8 cellular contexts compared by ENCODE assay signal in the genomic region with DNA sequence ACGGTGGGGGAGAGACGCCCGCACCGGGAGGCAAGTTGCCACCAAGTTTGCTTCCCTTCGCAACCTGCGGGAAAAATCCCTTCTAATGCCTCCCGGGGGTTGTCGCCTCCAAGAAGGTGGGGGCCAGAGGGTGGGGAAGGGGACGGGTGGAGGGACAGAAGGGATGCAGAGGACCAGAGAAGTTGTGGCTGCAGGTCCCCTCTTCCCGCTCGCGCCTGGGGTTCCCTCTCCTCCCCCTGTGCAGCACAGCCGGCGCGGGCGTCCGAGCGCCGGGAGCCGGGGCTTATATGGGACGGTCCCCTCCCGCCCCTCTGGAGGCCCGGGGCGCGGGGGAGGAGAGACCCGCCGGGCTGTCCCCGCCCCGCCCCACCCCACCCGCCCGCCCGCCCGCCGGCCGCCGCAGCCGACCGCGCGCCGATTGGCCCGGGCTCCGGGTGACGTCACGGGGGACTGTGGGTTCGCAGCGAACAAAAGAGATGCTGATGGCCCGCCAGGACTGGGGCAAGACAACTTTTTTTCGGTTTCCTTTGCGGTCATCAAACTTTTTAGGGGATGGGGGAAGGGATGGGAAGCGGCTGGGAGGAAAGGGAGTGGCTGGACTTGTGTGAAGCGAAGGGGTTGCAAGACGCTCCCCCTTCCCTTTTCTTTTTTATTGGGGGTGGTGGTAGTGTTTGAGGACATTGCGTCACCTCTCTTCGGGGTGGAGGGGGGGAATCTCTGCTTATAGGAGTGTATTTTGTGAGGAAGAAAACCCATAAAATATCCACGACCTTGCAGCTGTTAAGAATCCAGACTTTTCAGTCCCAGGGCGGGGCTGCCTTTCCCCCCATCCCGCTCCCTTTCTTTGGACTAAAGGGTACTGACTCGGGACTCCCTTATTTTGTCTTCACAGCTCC. TPM values are rescaled to one million over a fixed set of nuclear protein-coding genes. Genes with fewer than 3 reads are reported as not detected.
A peak's percentile ranks its signal among the peaks of the same experiment; 100 is the strongest.
DNase-seq lines count a peak whose midpoint lies in the region; ATAC-seq and TF ChIP-seq lines count a peak whose summit lies in the region.

TSS of gene FN1 (minus strand) at position 260 of the 896 bp plus-strand sequence. CDS start 266 bp downstream, outside the sequence.

- H3K4me2 ChIP-seq in OCI-LY7 (ENCODE audit: low read length) = peak within 1 kb of the TSS; percentile 52; the same call in 1 of the 2 replicates

- H4K20me1 ChIP-seq in OCI-LY7 (ENCODE audit: insufficient read depth, low read length) = no peaks in the 10 kb centered on the region

- DNase-seq in OCI-LY7 (ENCODE audit: low spot score) (no peak), activated gamma-delta T cell (lab: John Stamatoyannopoulos, UW) (peak; percentile 42), fibroblast of the aortic adventitia (ENCODE audit: low read depth) (peak; percentile 99), natural killer cell (peak; percentile 51)
- peak; percentile 48 for DNase-seq in stimulated activated naive CD4-positive, alpha-beta T cell treated with Interleukin-2 at 50 U/mL for 16 hours (lab: John Stamatoyannopoulos, UW)

- no peaks in the 10 kb centered on the region for H3K27me3 ChIP-seq in ACC112 (ENCODE audit: insufficient read depth, low read length)

- peak; percentile 51 for ATAC-seq in GM18870 (IDR thresholded peaks at IDR 0.05; ENCODE audit: unreplicated experiment)
- ATAC-seq in HG03159 (IDR thresholded peaks at IDR 0.05; ENCODE audit: unreplicated experiment) = peak; percentile 79
- ATAC-seq in natural killer cell = peak; percentile 60 to 83 (median 80)

- H3K9me3 ChIP-seq in OCI-LY7 (ENCODE audit: low read length) = no peaks in the 10 kb centered on the region

- no TSS peak for BruUV-seq in OCI-LY7 (replicated peaks; lab: Mats Ljungman, UMichigan)

- POLR2A ChIA-PET in OCI-LY7 (lab: Charles Lee) = no interaction called here

- no peaks in the 10 kb centered on the region for H3K9me3 Mint-ChIP-seq in natural killer cell

- no peak within 1 kb of the TSS for H3K27ac Mint-ChIP-seq in natural killer cell

- H3K4me1 ChIP-seq in ACC112 (ENCODE audit: control insufficient read depth, insufficient read depth, low read length, unreplicated experiment) = peaks cover 43% of the 10 kb centered on the region
- H3K4me1 ChIP-seq in OCI-LY7 (ENCODE audit: insufficient read depth, low read length, poor library complexity, severe bottlenecking) = no peaks in the 10 kb centered on the region

- H3K4me3 ChIP-seq in ACC112 (ENCODE audit: low read depth, low read length) (peak within 1 kb of the TSS; percentile 96), OCI-LY7 (ENCODE audit: low read depth, low read length, poor library complexity, severe bottlenecking) (no peak within 1 kb of the TSS), fibroblast of the aortic adventitia (ENCODE audit: low read depth, low read length) (peak within 1 kb of the TSS; percentile 86)

- no peak within 1 kb of the TSS for H2AFZ ChIP-seq in ACC112 (ENCODE audit: low read length, unreplicated experiment)
- H2AFZ ChIP-seq in OCI-LY7 (ENCODE audit: low read length) = no peak within 1 kb of the TSS

- intact Hi-C loops in OCI-LY7 (cut with micrococcal nuclease; ENCODE audit: unreplicated experiment) (no loop called here), natural killer cell (cut with micrococcal nuclease) (no loop called here)

- CTCF ChIA-PET in OCI-LY7 (lab: Charles Lee; ENCODE audit: unreplicated experiment) = no interaction called here

- TF ChIP-seq CTCF in OCI-LY7 (conservative IDR thresholded peaks at IDR 0.05; ENCODE audit: low read length) (no peak), fibroblast of the aortic adventitia (IDR thresholded peaks at IDR 0.05; ENCODE audit: insufficient read depth, low read length) (no peak), natural killer cell (IDR thresholded peaks at IDR 0.05) (no peak)

- peaks cover 46 to 77% of the 10 kb centered on the region in 2 donors for H3K27me3 Mint-ChIP-seq in natural killer cell (ENCODE audit: low read depth in 2 of 2)

- peak within 1 kb of the TSS; percentile 84 for H3K4me3 Mint-ChIP-seq in natural killer cell

- H3K79me2 ChIP-seq in ACC112 (ENCODE audit: control insufficient read depth, insufficient read depth, low read length, unreplicated experiment) (peaks cover 78% of the 10 kb centered on the region), OCI-LY7 (ENCODE audit: insufficient read depth, low read depth, low read length) (no peaks in the 10 kb centered on the region)

- H3K36me3 ChIP-seq in ACC112 (ENCODE audit: insufficient read depth, low read length) = peaks cover 42% of the 10 kb centered on the region
- H3K36me3 ChIP-seq in OCI-LY7 (ENCODE audit: insufficient read depth, low read length) = no peaks in the 10 kb centered on the region

- no peaks in the 10 kb centered on the region for H3K9me2 ChIP-seq in OCI-LY7 (ENCODE audit: insufficient read depth, low read length)

- peak within 1 kb of the TSS; percentile 98 for H3K27ac ChIP-seq in ACC112 (ENCODE audit: low read depth, low read length)
- no peak within 1 kb of the TSS for H3K27ac ChIP-seq in OCI-LY7 (ENCODE audit: low read depth, low read length, poor library complexity, severe bottlenecking)

- H3K4me1 Mint-ChIP-seq in natural killer cell = peaks cover 19 to 21% of the 10 kb centered on the region in 2 donors

- no peaks in the 10 kb centered on the region for H3K36me3 Mint-ChIP-seq in natural killer cell

RNA-seq across cellular contexts. Expression of gene FN1, which starts in this region (rescaled TPM):
- 0.03 TPM in 1 of 2 replicates, not detected in the other for total RNA-seq in OCI-LY7 (2014; rRNA removed; shearing (Covaris generic))
- total RNA-seq in OCI-LY7 (2022) = 1.2 and 1.3 TPM in 2 replicates
- 3,314 and 7,235 TPM in 2 replicates for total RNA-seq in fibroblast of the aortic adventitia (ENCODE audit: low replicate concordance)
- under 1 TPM in 1 of 3 donors, not detected in 2; 0.30 TPM for total RNA-seq in natural killer cell

Comparison
In these comparisons a context has a peak if more than half of its experiments do, and no peak if none do; other contexts are left out.
1. RNA of gene FN1 (total RNA-seq): 3,314 to 7,235 TPM in fibroblast of the aortic adventitia; 0.03 to 1.3 TPM in OCI-LY7 and 0.30 TPM in natural killer cell; every median in the first group is over 1,000 times any median in the second.
2. Peak in DNase-seq and ATAC-seq in natural killer cell; RNA of the gene not detected or under 1 TPM.
3. Peak in every context shown above with its lines, with median percentiles within 50 percentile points of each other: ATAC-seq.